In genomic region chrX:131677655-131678628, GRCh38 we compare ENCODE assay signal across 8 cellular contexts.
DNase-seq lines count a peak whose midpoint lies in the region; ATAC-seq and TF ChIP-seq lines count a peak whose summit lies in the region.

No MANE protein-coding gene starts in this region.

- no peaks in the 10 kb centered on the region for H3K36me3 ChIP-seq in psoas muscle (ENCODE audit: insufficient read depth in 1 of 2, low read depth in 1 of 2)

- H3K4me3 ChIP-seq in fibroblast of the aortic adventitia (ENCODE audit: low read depth, low read length) (no peak overlapping the region), psoas muscle (no peak overlapping the region)

- DNase-seq in 8988T (peak; percentile 46), GM10248 (ENCODE audit: extremely low spot score) (peak; percentile 73), NCI-H226 (peak; percentile 2), fibroblast of the aortic adventitia (ENCODE audit: low read depth) (peak; percentile 20), psoas muscle (peak in 1 of 2 donors; percentile 21), NCI-H1048 (lab: John Stamatoyannopoulos, UW) (no peak)
- peak; percentile 4 for DNase-seq in activated CD8-positive, alpha-beta memory T cell treated with anti-CD3 and anti-CD28 coated beads, Interleukin-2, amount 50 U/mL, for 1 hour (ENCODE audit: extremely low read depth)

- no peaks in the 10 kb centered on the region for H3K9me3 ChIP-seq in psoas muscle

- CTCF ChIA-PET in GM10248 (lab: Yijun Ruan, JAX), result interaction anchor here (0.7 to 1.5 kb wide), 5 partner anchors 20 to 705 kb away, joined by 3 to 7 read pairs (median 3); no protein-coding TSS in a partner anchor

- no peaks in the 10 kb centered on the region for H3K27me3 ChIP-seq in psoas muscle (ENCODE audit: insufficient read depth in 3 of 3, low read length in 2 of 3)

- H3K4me1 ChIP-seq in psoas muscle, result no peaks in the 10 kb centered on the region

- intact Hi-C loops in psoas muscle (cut with DNase I), result no loop called here

- ATAC-seq in HG02571 (IDR thresholded peaks at IDR 0.05; ENCODE audit: unreplicated experiment), result peak; percentile 71
- ATAC-seq in psoas muscle, result peak in 2 of 4 donors; percentile 42 to 48

- peak; percentile 58 for TF ChIP-seq CTCF in GM10248 (IDR thresholded peaks at IDR 0.05; ENCODE audit: control extremely low read depth, extremely low read depth, low read depth, missing control alignments)
- peak; percentile 73 for TF ChIP-seq CTCF in fibroblast of the aortic adventitia (IDR thresholded peaks at IDR 0.05; ENCODE audit: insufficient read depth, low read length)
- TF ChIP-seq CTCF in psoas muscle (IDR thresholded peaks at IDR 0.05), result peak; percentile 47

- 35 to 44% (median 39%) methylated on average over 17 to 20 of the region's 20 CpGs for WGBS in psoas muscle, 3 donors

- POLR2A ChIA-PET in GM10248 (lab: Yijun Ruan, JAX), result no interaction called here

- H3K27ac ChIP-seq in psoas muscle, result no peak overlapping the region
